ENCODE assay signal across 15 cellular contexts in genomic region chr1:7585216-7585907, GRCh38.
A peak's percentile ranks its signal among the peaks of the same experiment; 100 is the strongest.
DNase-seq lines count a peak whose midpoint lies in the region; ATAC-seq and TF ChIP-seq lines count a peak whose summit lies in the region.
"Had no signal": no experiment of that assay in that cellular context is flagged by ENCODE, and none has a peak within 500 bp of the region (broad histone marks: within the 10 kb centered on the region; RNA-seq: fewer than 3 reads in every experiment).

No MANE protein-coding gene starts in this region.

- peak overlapping the region; percentile 22 for H3K4me2 ChIP-seq in BLaER1
- H3K4me2 ChIP-seq in mesendoderm (ENCODE audit: low read length), result no peak overlapping the region

- peaks cover 52% of the 10 kb centered on the region for H3K4me1 ChIP-seq in BLaER1
- H3K4me1 ChIP-seq in mesendoderm (ENCODE audit: control insufficient read depth, low read depth, low read length), result peaks cover 6% of the 10 kb centered on the region
- no peaks in the 10 kb centered on the region for H3K4me1 ChIP-seq in sigmoid colon

- no peak overlapping the region for H2BK15ac ChIP-seq in mesendoderm (replicated peaks; ENCODE audit: low read depth)

- H3K4me3 ChIP-seq in BLaER1, result no peak overlapping the region
- no peak overlapping the region for H3K4me3 ChIP-seq in mesendoderm (ENCODE audit: low read length)
- no peak overlapping the region for H3K4me3 ChIP-seq in sigmoid colon

- H3K9me3 ChIP-seq in BLaER1, result peaks cover 6% of the 10 kb centered on the region; the same call in 1 of the 2 replicates
- no peaks in the 10 kb centered on the region for H3K9me3 ChIP-seq in sigmoid colon

- peak overlapping the region; percentile 11 for H2AK5ac ChIP-seq in mesendoderm (ENCODE audit: low read length)

- TF ChIP-seq POLR2A in sigmoid colon (IDR thresholded peaks at IDR 0.05), result no peak

- no peak overlapping the region for H3K18ac ChIP-seq in mesendoderm (ENCODE audit: low read length)

- TF ChIP-seq EP300 in sigmoid colon (IDR thresholded peaks at IDR 0.05), result no peak

- WGBS in mesendoderm (ENCODE audit: extremely low coverage, insufficient coverage, low lambda C conversion rate), result no CpG with 5 or more reads among the region's 14 CpGs
- WGBS in sigmoid colon, 2 donors, result 87 to 88% methylated on average over 14 of the region's 14 CpGs

- H3K9ac ChIP-seq in BLaER1 (no peak overlapping the region), mesendoderm (ENCODE audit: low read length) (no peak overlapping the region)

- no peaks in the 10 kb centered on the region for H3K79me1 ChIP-seq in mesendoderm (ENCODE audit: low read length)

- H3K36me3 ChIP-seq in BLaER1, result no peaks in the 10 kb centered on the region
- H3K36me3 ChIP-seq in mesendoderm (ENCODE audit: control insufficient read depth, insufficient read depth, low read length), result no peaks in the 10 kb centered on the region
- no peaks in the 10 kb centered on the region for H3K36me3 ChIP-seq in sigmoid colon

- H3K27ac ChIP-seq in BLaER1, result no peak overlapping the region
- no peak overlapping the region for H3K27ac ChIP-seq in mesendoderm (ENCODE audit: low read depth, low read length)
- no peak overlapping the region for H3K27ac ChIP-seq in sigmoid colon
- H3K27ac ChIP-seq: 22Rv1 had no signal

- H2BK120ac ChIP-seq in mesendoderm (ENCODE audit: low read depth, low read length), result no peak overlapping the region

- H3K23ac ChIP-seq in mesendoderm (ENCODE audit: low read length), result no peak overlapping the region

- H2BK5ac ChIP-seq in mesendoderm (ENCODE audit: low read length), result no peak overlapping the region

- H3K79me2 ChIP-seq in mesendoderm (ENCODE audit: control insufficient read depth, insufficient read depth, low read length), result no peaks in the 10 kb centered on the region

- no peak for ATAC-seq in activated CD4-positive, CD25-positive, alpha-beta regulatory T cell treated with anti-CD3 and anti-CD28 coated beads, Interleukin-2, amount 50 U/mL, for 24 hours
- ATAC-seq in HG02642 (IDR thresholded peaks at IDR 0.05; ENCODE audit: poor library complexity, unreplicated experiment), result no peak
- ATAC-seq in HG02798 (IDR thresholded peaks at IDR 0.05; ENCODE audit: poor library complexity, unreplicated experiment), result no peak
- ATAC-seq: Panc1 had no signal

- no peak for TF ChIP-seq CTCF in sigmoid colon (IDR thresholded peaks at IDR 0.05)

- no peak overlapping the region for H4K5ac ChIP-seq in mesendoderm (ENCODE audit: low read length)

- no peaks in the 10 kb centered on the region for H3K27me3 ChIP-seq in BLaER1
- no peaks in the 10 kb centered on the region for H3K27me3 ChIP-seq in mesendoderm (ENCODE audit: insufficient read depth, low read length, poor library complexity)
- H3K27me3 ChIP-seq in sigmoid colon, result no peaks in the 10 kb centered on the region

- H3K56ac ChIP-seq in mesendoderm (ENCODE audit: low read length), result no peak overlapping the region

- H4K20me1 ChIP-seq in BLaER1, result no peaks in the 10 kb centered on the region

- intact Hi-C loops in sigmoid colon (cut with DNase I), result no loop called here

- peak; percentile 16 for DNase-seq in activated CD4-positive, CD25-positive, alpha-beta regulatory T cell treated with anti-CD3 and anti-CD28 coated beads, Interleukin-2, amount 50 U/mL, for 72 hours
- no peak for DNase-seq in mesendoderm
- DNase-seq in sigmoid colon, result peak; percentile 25
- no peak for DNase-seq in C1 segment of cervical spinal cord (lab: John Stamatoyannopoulos, UW)
- DNase-seq: GOT3, Karpas-422, NCI-H1930, NCI-H2171 treated with DMSO at 0.1 percent for 48 hours, SHP77 treated with DMSO at 0.1 percent for 48 hours had no signal

- no peak overlapping the region for H4K8ac ChIP-seq in mesendoderm (ENCODE audit: low read depth, low read length)

- H3K4ac ChIP-seq in mesendoderm (ENCODE audit: low read depth, low read length), result no peak overlapping the region

Comparison
In these comparisons a context has a peak if more than half of its experiments do, and no peak if none do; other contexts are left out.
1. DNase-seq: peak in activated CD4-positive, CD25-positive, alpha-beta regulatory T cell treated with anti-CD3 and anti-CD28 coated beads, Interleukin-2, amount 50 U/mL, for 72 hours (single experiment) and sigmoid colon (single experiment); none in mesendoderm (single experiment) and C1 segment of cervical spinal cord (0 of 14).